9 cellular contexts compared by ENCODE assay signal in the genomic region with DNA sequence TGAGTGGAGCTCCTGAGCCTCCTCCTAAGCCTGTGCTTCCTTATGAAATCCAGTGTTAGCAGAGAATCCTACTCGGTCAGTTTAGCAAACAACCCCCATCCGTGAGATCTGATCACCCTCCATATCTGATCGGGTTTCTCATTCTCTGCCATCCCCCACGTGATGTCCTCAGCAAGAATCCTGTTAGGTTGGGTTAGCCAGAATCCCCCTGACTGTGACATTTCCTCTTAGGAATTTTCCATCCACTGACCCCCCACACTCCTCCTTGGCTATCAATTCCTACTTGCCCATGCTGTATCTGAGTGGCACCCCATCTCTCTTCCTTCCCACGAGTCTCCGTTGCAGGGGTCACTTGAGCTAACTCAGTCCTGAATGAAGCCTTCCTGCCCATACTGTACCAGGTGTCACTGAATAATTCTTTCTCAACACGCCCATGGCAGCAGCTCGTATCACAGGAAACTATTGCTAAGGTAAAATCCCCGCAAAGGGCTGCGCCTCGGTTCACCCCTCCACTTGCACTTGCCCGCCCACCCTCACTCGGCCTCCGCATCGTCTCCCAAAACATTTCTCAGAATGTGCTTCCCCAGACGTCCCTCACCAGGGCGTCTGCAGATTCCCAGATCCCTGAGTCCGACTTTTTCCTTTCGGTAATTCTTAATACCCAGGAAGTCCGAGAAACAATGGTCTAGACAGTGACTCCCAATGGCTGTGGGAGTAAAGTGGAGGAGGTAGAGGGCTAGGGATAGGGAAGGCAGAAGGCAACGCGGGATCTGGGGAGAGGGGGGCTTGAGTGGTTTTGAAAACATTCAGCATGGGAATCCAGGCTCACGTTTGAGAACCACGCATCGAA. TPM values are rescaled to one million over a fixed set of nuclear protein-coding genes. Genes with fewer than 3 reads are reported as not detected.
DNase-seq lines count a peak whose midpoint lies in the region; ATAC-seq and TF ChIP-seq lines count a peak whose summit lies in the region.
"Had no signal": no experiment of that assay in that cellular context is flagged by ENCODE, and none has a peak within 500 bp of the region (broad histone marks: within the 10 kb centered on the region; RNA-seq: fewer than 3 reads in every experiment).

No MANE protein-coding gene starts in this region.

- TF ChIP-seq CTCF in heart left ventricle (IDR thresholded peaks at IDR 0.05), result no peak
- no peak for TF ChIP-seq CTCF in epithelial cell of esophagus (IDR thresholded peaks at IDR 0.05; ENCODE audit: insufficient read depth, low read depth, low read length, missing control alignments)
- no peak for TF ChIP-seq CTCF in vagina (IDR thresholded peaks at IDR 0.05)

- H3K9me3 ChIP-seq in heart left ventricle, result no peaks in the 10 kb centered on the region
- no peaks in the 10 kb centered on the region for H3K9me3 ChIP-seq in muscle layer of colon (ENCODE audit: low read length)
- H3K9me3 ChIP-seq in vagina, result no peaks in the 10 kb centered on the region

- peak overlapping the region; percentile 70 for H3K9ac ChIP-seq in muscle layer of colon (ENCODE audit: low read length)

- H3K27ac ChIP-seq in heart left ventricle (peak overlapping the region; percentile 82 to 99 (median 98)), muscle layer of colon (ENCODE audit: low read depth, low read length) (peak overlapping the region; percentile 98), vagina (peak overlapping the region; percentile 99)

- H3K4me1 ChIP-seq in heart left ventricle (peaks cover 0 to 85% (median 51%) of the 10 kb centered on the region in 12 donors), muscle layer of colon (ENCODE audit: insufficient read depth, low read length) (peaks cover 73% of the 10 kb centered on the region), vagina (peaks cover 97% of the 10 kb centered on the region)

- H3K27me3 ChIP-seq in heart left ventricle (no peaks in the 10 kb centered on the region), muscle layer of colon (ENCODE audit: control insufficient read depth in 1 of 2, insufficient read depth in 2 of 2, low read length in 2 of 2) (no peaks in the 10 kb centered on the region), vagina (no peaks in the 10 kb centered on the region)

- no peak for TF ChIP-seq POLR2A in heart left ventricle (IDR thresholded peaks at IDR 0.05)
- no peak for TF ChIP-seq POLR2A in vagina (IDR thresholded peaks at IDR 0.05)

- no peaks in the 10 kb centered on the region for H3K36me3 ChIP-seq in heart left ventricle
- H3K36me3 ChIP-seq in muscle layer of colon (ENCODE audit: insufficient read depth, low read length), result no peaks in the 10 kb centered on the region
- H3K36me3 ChIP-seq in vagina, result no peaks in the 10 kb centered on the region

- H3K4me3 ChIP-seq in heart left ventricle, result peak overlapping the region in 6 of 12 donors; percentile 3 to 36 (median 33)
- no peak overlapping the region for H3K4me3 ChIP-seq in epithelial cell of esophagus (ENCODE audit: low read length)
- peak overlapping the region in 1 of 2 donors; percentile 10 for H3K4me3 ChIP-seq in muscle layer of colon (ENCODE audit: low read depth in 1 of 2, low read length in 2 of 2)
- H3K4me3 ChIP-seq in vagina, result peak overlapping the region in 1 of 2 donors; percentile 44

- ATAC-seq in heart left ventricle, result peak in 2 of 4 donors; percentile 10 to 12

- DNase-seq in heart left ventricle (no peak), cardiac septum (ENCODE audit: low spot score) (no peak), epithelial cell of esophagus (ENCODE audit: low read depth) (peak; percentile 37), vagina (ENCODE audit: extremely low spot score in 2 of 2) (no peak), cerebellum (ENCODE audit: low spot score) (no peak), cerebellar nuclear complex (lab: John Stamatoyannopoulos, UW) (no peak), HPDE6-E6E7 (ENCODE audit: extremely low spot score) (no peak)
- DNase-seq: central memory CD4-positive, alpha-beta T cell had no signal

- 50 to 69% (median 63%) methylated on average over 25 of the region's 25 CpGs for WGBS in heart left ventricle, 4 donors

- intact Hi-C loops in heart left ventricle (cut with DNase I) (loop anchor here in 5 of 10 donors (5.0 kb wide), 2 partner anchors 44 to 46 kb away; a partner anchor contains a TSS), cardiac septum (cut with DNase I) (loop anchor here (1.0 kb wide), 3 partner anchors 19 to 44 kb away; a partner anchor contains a TSS), vagina (cut with DNase I) (loop anchor here (2.0 kb wide), 1 partner anchor 27 kb away; no protein-coding TSS in a partner anchor)

RNA-seq across cellular contexts. Expression of a gene that starts 44.0 kb away (rescaled TPM):
- total RNA-seq in heart left ventricle (10 to 100 TPM; 16.0 to 64.5 (median 37.2) TPM), cardiac septum (82.5 TPM), vagina (107 TPM), cerebellum (8.1 TPM)
- 10 to 100 TPM; 13.2 to 14.7 TPM for polyA plus RNA-seq in heart left ventricle

RNA-seq across cellular contexts. Expression of a gene that starts 58.2 kb away (rescaled TPM):
- total RNA-seq in heart left ventricle (1 to 10 TPM in 2 of 9 donors, under 1 TPM in 3, not detected in 4; 0.25 to 7.3 (median 0.79) TPM), cardiac septum (0.13 TPM), vagina (3.2 TPM), cerebellum (6.4 TPM)
- under 1 TPM in 1 of 2 donors, not detected in 1; 0.19 TPM for polyA plus RNA-seq in heart left ventricle
